Comparison of ENCODE assay signal across 2 cellular contexts in genomic region chr14:51160871-51161270, GRCh38.
TF ChIP-seq lines count a peak whose summit lies in the region.

No MANE protein-coding gene starts in this region.

TF ChIP-seq in GM23338, 12 proteins besides CTCF, POLR2A, EP300 and RAD21 (continued from another document):
- TF ChIP-seq, protein P1, sequence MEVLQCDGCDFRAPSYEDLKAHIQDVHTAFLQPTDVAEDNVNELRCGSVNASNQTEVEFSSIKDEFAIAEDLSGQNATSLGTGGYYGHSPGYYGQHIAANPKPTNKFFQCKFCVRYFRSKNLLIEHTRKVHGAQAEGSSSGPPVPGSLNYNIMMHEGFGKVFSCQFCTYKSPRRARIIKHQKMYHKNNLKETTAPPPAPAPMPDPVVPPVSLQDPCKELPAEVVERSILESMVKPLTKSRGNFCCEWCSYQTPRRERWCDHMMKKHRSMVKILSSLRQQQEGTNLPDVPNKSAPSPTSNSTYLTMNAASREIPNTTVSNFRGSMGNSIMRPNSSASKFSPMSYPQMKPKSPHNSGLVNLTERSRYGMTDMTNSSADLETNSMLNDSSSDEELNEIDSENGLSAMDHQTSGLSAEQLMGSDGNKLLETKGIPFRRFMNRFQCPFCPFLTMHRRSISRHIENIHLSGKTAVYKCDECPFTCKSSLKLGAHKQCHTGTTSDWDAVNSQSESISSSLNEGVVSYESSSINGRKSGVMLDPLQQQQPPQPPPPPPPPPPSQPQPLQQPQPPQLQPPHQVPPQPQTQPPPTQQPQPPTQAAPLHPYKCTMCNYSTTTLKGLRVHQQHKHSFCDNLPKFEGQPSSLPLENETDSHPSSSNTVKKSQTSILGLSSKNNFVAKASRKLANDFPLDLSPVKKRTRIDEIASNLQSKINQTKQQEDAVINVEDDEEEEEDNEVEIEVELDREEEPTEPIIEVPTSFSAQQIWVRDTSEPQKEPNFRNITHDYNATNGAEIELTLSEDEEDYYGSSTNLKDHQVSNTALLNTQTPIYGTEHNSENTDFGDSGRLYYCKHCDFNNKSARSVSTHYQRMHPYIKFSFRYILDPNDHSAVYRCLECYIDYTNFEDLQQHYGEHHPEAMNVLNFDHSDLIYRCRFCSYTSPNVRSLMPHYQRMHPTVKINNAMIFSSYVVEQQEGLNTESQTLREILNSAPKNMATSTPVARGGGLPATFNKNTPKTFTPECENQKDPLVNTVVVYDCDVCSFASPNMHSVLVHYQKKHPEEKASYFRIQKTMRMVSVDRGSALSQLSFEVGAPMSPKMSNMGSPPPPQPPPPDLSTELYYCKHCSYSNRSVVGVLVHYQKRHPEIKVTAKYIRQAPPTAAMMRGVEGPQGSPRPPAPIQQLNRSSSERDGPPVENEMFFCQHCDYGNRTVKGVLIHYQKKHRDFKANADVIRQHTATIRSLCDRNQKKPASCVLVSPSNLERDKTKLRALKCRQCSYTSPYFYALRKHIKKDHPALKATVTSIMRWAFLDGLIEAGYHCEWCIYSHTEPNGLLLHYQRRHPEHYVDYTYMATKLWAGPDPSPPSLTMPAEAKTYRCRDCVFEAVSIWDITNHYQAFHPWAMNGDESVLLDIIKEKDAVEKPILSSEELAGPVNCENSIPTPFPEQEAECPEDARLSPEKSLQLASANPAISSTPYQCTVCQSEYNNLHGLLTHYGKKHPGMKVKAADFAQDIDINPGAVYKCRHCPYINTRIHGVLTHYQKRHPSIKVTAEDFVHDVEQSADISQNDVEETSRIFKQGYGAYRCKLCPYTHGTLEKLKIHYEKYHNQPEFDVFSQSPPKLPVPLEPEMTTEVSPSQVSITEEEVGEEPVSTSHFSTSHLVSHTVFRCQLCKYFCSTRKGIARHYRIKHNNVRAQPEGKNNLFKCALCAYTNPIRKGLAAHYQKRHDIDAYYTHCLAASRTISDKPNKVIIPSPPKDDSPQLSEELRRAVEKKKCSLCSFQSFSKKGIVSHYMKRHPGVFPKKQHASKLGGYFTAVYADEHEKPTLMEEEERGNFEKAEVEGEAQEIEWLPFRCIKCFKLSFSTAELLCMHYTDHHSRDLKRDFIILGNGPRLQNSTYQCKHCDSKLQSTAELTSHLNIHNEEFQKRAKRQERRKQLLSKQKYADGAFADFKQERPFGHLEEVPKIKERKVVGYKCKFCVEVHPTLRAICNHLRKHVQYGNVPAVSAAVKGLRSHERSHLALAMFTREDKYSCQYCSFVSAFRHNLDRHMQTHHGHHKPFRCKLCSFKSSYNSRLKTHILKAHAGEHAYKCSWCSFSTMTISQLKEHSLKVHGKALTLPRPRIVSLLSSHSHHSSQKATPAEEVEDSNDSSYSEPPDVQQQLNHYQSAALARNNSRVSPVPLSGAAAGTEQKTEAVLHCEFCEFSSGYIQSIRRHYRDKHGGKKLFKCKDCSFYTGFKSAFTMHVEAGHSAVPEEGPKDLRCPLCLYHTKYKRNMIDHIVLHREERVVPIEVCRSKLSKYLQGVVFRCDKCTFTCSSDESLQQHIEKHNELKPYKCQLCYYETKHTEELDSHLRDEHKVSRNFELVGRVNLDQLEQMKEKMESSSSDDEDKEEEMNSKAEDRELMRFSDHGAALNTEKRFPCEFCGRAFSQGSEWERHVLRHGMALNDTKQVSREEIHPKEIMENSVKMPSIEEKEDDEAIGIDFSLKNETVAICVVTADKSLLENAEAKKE (CRISPR knock-in tag; IDR thresholded peaks at IDR 0.05), result no peak
- TF ChIP-seq REST (IDR thresholded peaks at IDR 0.05; ENCODE audit: unreplicated experiment) (no peak), ETS1 (IDR thresholded peaks at IDR 0.05) (no peak)

TF ChIP-seq in WTC11, 78 proteins besides CTCF, POLR2A, EP300 and RAD21 (continued from another document):
- TF ChIP-seq KAT7 (CRISPR knock-in tag; IDR thresholded peaks at IDR 0.05; ENCODE audit: borderline replicate concordance) (no peak), TEAD4 (CRISPR knock-in tag; IDR thresholded peaks at IDR 0.05) (no peak)
- TF ChIP-seq, protein P2, sequence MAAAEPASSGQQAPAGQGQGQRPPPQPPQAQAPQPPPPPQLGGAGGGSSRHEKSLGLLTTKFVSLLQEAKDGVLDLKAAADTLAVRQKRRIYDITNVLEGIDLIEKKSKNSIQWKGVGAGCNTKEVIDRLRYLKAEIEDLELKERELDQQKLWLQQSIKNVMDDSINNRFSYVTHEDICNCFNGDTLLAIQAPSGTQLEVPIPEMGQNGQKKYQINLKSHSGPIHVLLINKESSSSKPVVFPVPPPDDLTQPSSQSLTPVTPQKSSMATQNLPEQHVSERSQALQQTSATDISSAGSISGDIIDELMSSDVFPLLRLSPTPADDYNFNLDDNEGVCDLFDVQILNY (CRISPR knock-in tag; IDR thresholded peaks at IDR 0.05), result no peak
